Comparison of ENCODE assay signal across 14 cellular contexts in the genomic region with DNA sequence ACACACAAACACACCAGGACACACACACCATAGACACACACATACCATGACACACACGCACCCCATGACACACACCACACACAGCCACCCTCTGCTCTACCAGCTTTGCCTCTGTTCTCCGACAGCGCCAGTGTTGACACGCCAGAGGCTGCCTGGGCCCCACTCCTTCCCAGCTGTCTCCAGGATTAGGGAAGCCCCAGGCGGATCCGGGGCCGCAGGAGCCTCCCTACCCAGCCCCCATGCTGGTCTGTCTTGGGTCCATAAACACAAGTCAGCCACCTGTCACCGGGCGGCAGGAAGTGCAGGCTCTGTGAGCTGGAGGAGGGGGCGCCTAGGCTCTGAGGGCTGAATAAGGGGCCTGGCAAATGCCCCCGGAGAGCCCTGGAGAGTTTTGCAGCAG. TPM values are rescaled to one million over a fixed set of nuclear protein-coding genes. Genes with fewer than 3 reads are reported as not detected.
DNase-seq lines count a peak whose midpoint lies in the region; ATAC-seq and TF ChIP-seq lines count a peak whose summit lies in the region.
"Had no signal": no experiment of that assay in that cellular context is flagged by ENCODE, and none has a peak within 500 bp of the region (broad histone marks: within the 10 kb centered on the region; RNA-seq: fewer than 3 reads in every experiment).

No MANE protein-coding gene starts in this region.

- no peak for ATAC-seq in Right ventricle myocardium superior (ENCODE audit: poor library complexity)
- ATAC-seq: activated CD8-positive, alpha-beta memory T cell treated with anti-CD3 and anti-CD28 coated beads, Interleukin-2, amount 10 ng/mL, durations not matched to agents 7 days and 5 days had no signal

- whole genome bisulfite sequencing in transverse colon (ENCODE audit: low coverage in 1 of 2), 2 donors = 22% methylated on average over 6 of the region's 11 CpGs; no CpG with 5 or more reads in 1 of the 2 donors

- TF ChIP-seq CTCF in left ventricle myocardium inferior (IDR thresholded peaks at IDR 0.05; ENCODE audit: borderline replicate concordance) (no peak), transverse colon (IDR thresholded peaks at IDR 0.05) (no peak)

- in situ Hi-C loops in transverse colon (cut with MboI; ENCODE audit: low pct_ligation_motif_present in 1 of 4, low pct_unique_long_range_greater_than_20kb in 1 of 4, low sequenced_read_pairs in 3 of 4) = no loop called here

- intact Hi-C loops in Right ventricle myocardium superior (cut with DNase I) = no loop called here
- intact Hi-C loops in left ventricle myocardium inferior (cut with micrococcal nuclease) = no loop called here
- intact Hi-C loops in transverse colon (cut with DNase I; ENCODE audit: low total_unique reads) = no loop called here

- H3K27ac ChIP-seq in left ventricle myocardium inferior (replicated peaks) (no peak overlapping the region), transverse colon (peak overlapping the region in 3 of 4 donors; percentile 28 to 37 (median 28))
- H3K27ac ChIP-seq: uterus had no signal

- H3K9me3 ChIP-seq in left ventricle myocardium inferior (replicated peaks) = no peaks in the 10 kb centered on the region
- no peaks in the 10 kb centered on the region for H3K9me3 ChIP-seq in transverse colon
- H3K9me3 ChIP-seq: uterus had no signal

- DNase-seq in Right ventricle myocardium superior (peak; percentile 25), left ventricle myocardium inferior (no peak), NCI-H82 treated with DMSO at 0.1 percent for 48 hours (lab: John Stamatoyannopoulos, UW; ENCODE audit: unreplicated experiment) (peak; percentile 88), iPS-NIHi11 (ENCODE audit: low spot score) (peak; percentile 66), transverse colon (peak; percentile 44), dedifferentiated amniotic fluid mesenchymal stem cell (ENCODE audit: extremely low spot score) (no peak), activated gamma-delta T cell (lab: John Stamatoyannopoulos, UW) (no peak)
- DNase-seq in stimulated activated CD4-positive, alpha-beta T cell treated with anti-CD3 and anti-CD28 coated beads, Interleukin-4, amount 100 ng/mL, for 4 hours = no peak
- DNase-seq: activated CD8-positive, alpha-beta memory T cell treated with anti-CD3 and anti-CD28 coated beads, Interleukin-2, amount 10 ng/mL, durations not matched to agents 7 days and 5 days; activated naive CD8-positive, alpha-beta T cell treated with anti-CD3 and anti-CD28 coated beads for 36 hours; kidney glomerular epithelial cell; MM.1S; stimulated activated CD4-positive, alpha-beta T cell treated with anti-CD3 and anti-CD28 coated beads, Interleukin-12 subunit alpha, Interleukin-12 subunit beta, amount 100 ng/mL, for 4 hours; uterus had no signal

- H3K4me1 ChIP-seq in left ventricle myocardium inferior = peaks cover 31% of the 10 kb centered on the region
- H3K4me1 ChIP-seq in transverse colon = peaks cover 0 to 43% (median 19%) of the 10 kb centered on the region in 4 donors

- H3K4me3 ChIP-seq in left ventricle myocardium inferior (no peak overlapping the region), transverse colon (no peak overlapping the region)
- H3K4me3 ChIP-seq: uterus had no signal

- H3K36me3 ChIP-seq in left ventricle myocardium inferior (no peaks in the 10 kb centered on the region), transverse colon (no peaks in the 10 kb centered on the region)
- H3K36me3 ChIP-seq: uterus had no signal

- TF ChIP-seq EP300 in transverse colon (IDR thresholded peaks at IDR 0.05; ENCODE audit: low read depth) = no peak

- H3K27me3 ChIP-seq in left ventricle myocardium inferior (ENCODE audit: low read depth) (no peaks in the 10 kb centered on the region), transverse colon (no peaks in the 10 kb centered on the region)
- H3K27me3 ChIP-seq: uterus had no signal

- no peak for TF ChIP-seq POLR2A in transverse colon (IDR thresholded peaks at IDR 0.05)

RNA-seq across cellular contexts. Expression of a gene that starts 10.5 kb away (rescaled TPM):
- total RNA-seq in Right ventricle myocardium superior (14.0 TPM), left ventricle myocardium inferior (15.9 TPM), transverse colon (10 to 100 TPM; 12.3 to 22.4 (median 18.1) TPM)

RNA-seq across cellular contexts. Expression of a gene that starts 11.3 kb away (rescaled TPM):
- 4.5 TPM for total RNA-seq in Right ventricle myocardium superior
- total RNA-seq in left ventricle myocardium inferior = 7.7 TPM
- 1 to 10 TPM in 3 of 4 donors, under 1 TPM in 1; 0.75 to 2.8 (median 2.0) TPM for total RNA-seq in transverse colon

Comparison
In these comparisons a context has a peak if more than half of its experiments do, and no peak if none do; other contexts are left out.
1. DNase-seq: peak in Right ventricle myocardium superior (single experiment), NCI-H82 treated with DMSO at 0.1 percent for 48 hours (single experiment), iPS-NIHi11 (single experiment) and transverse colon (single experiment); none in left ventricle myocardium inferior (single experiment), dedifferentiated amniotic fluid mesenchymal stem cell (single experiment), activated gamma-delta T cell (single experiment) and stimulated activated CD4-positive, alpha-beta T cell treated with anti-CD3 and anti-CD28 coated beads, Interleukin-4, amount 100 ng/mL, for 4 hours (0 of 2).